Comparison of ENCODE assay signal across 1 cellular context in the genomic region with DNA sequence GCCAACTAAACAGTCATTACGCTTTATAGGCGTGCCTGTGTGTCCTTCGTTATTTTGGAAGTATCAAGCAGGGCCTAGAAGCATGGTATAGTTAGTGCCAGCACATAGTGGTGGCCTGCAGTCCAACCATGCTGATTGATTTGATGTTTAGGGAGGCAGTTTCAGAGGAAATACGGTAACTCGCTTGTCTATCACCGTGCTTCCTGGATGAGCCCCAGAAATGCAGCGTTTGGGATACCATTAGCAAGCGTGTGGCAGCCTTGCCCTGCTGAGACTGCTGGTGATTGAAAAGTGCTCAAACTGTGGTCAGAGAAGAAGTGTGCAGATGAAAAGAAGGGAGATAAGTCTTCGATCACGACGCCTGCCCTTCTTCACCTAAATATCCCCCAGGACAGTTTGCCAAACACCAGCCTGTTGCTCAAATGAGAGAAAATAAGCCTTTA.
TF ChIP-seq lines count a peak whose summit lies in the region.

No MANE protein-coding gene starts in this region.

TF ChIP-seq in HepG2, 621 proteins besides CTCF, POLR2A, EP300 and RAD21 (continued from another document and continues in another):
- TF ChIP-seq, protein P1, sequence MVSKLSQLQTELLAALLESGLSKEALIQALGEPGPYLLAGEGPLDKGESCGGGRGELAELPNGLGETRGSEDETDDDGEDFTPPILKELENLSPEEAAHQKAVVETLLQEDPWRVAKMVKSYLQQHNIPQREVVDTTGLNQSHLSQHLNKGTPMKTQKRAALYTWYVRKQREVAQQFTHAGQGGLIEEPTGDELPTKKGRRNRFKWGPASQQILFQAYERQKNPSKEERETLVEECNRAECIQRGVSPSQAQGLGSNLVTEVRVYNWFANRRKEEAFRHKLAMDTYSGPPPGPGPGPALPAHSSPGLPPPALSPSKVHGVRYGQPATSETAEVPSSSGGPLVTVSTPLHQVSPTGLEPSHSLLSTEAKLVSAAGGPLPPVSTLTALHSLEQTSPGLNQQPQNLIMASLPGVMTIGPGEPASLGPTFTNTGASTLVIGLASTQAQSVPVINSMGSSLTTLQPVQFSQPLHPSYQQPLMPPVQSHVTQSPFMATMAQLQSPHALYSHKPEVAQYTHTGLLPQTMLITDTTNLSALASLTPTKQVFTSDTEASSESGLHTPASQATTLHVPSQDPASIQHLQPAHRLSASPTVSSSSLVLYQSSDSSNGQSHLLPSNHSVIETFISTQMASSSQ (IDR thresholded peaks at IDR 0.05; ENCODE audit: low read depth), result no peak
- TF ChIP-seq, protein P1 (CRISPR knock-in tag; IDR thresholded peaks at IDR 0.05; ENCODE audit: borderline replicate concordance), result no peak
- TF ChIP-seq RCOR2 (CRISPR knock-in tag; IDR thresholded peaks at IDR 0.05) (no peak), ZNF775 (CRISPR knock-in tag; IDR thresholded peaks at IDR 0.05; ENCODE audit: borderline replicate concordance) (no peak), FOSL2 (CRISPR knock-in tag; IDR thresholded peaks at IDR 0.05) (no peak), NFYB (CRISPR knock-in tag; IDR thresholded peaks at IDR 0.05) (no peak), ZNF232 (CRISPR knock-in tag; IDR thresholded peaks at IDR 0.05; ENCODE audit: borderline replicate concordance) (no peak; the same call in 1 of the 2 replicates), SOX13 (IDR thresholded peaks at IDR 0.05) (no peak), SOX13 (CRISPR knock-in tag; conservative IDR thresholded peaks at IDR 0.05 in 1 of 2, IDR thresholded peaks at IDR 0.05 in 1 of 2) (no peak), U2AF1 (optimal IDR thresholded peaks at IDR 0.05; ENCODE audit: low read depth, low read length) (no peak), TOPORS (CRISPR knock-in tag; IDR thresholded peaks at IDR 0.05) (no peak), ZNF850 (CRISPR knock-in tag; conservative IDR thresholded peaks at IDR 0.05) (no peak), SRY (CRISPR knock-in tag; IDR thresholded peaks at IDR 0.05) (no peak), ZNF878 (CRISPR knock-in tag; IDR thresholded peaks at IDR 0.05) (no peak; the same call in 1 of the 2 replicates), ATF7-NPFF (CRISPR knock-in tag; IDR thresholded peaks at IDR 0.05; ENCODE audit: low read depth) (no peak), REPIN1 (CRISPR knock-in tag; IDR thresholded peaks at IDR 0.05; ENCODE audit: borderline replicate concordance, low read depth) (no peak), TARDBP (CRISPR knock-in tag; IDR thresholded peaks at IDR 0.05) (no peak), ZNF562 (CRISPR knock-in tag; IDR thresholded peaks at IDR 0.05; ENCODE audit: borderline replicate concordance) (no peak), AHR (CRISPR knock-in tag; IDR thresholded peaks at IDR 0.05) (no peak), ZC3H13 (CRISPR knock-in tag; IDR thresholded peaks at IDR 0.05) (no peak), ELF1 (CRISPR knock-in tag; IDR thresholded peaks at IDR 0.05) (peak; percentile 59; the same call in 1 of the 2 replicates), ZNF614 (CRISPR knock-in tag; IDR thresholded peaks at IDR 0.05; ENCODE audit: borderline replicate concordance) (no peak), GATA4 (IDR thresholded peaks at IDR 0.05; ENCODE audit: borderline replicate concordance, low read depth) (no peak), RNF2 (conservative IDR thresholded peaks at IDR 0.05; ENCODE audit: low read depth) (no peak), ZNF501 (CRISPR knock-in tag; IDR thresholded peaks at IDR 0.05) (0 out of 2 replicates have a peak, but pooled peaks have one; percentile 24), MED13 (CRISPR knock-in tag; IDR thresholded peaks at IDR 0.05) (no peak), TCF7L2 (IDR thresholded peaks at IDR 0.05; ENCODE audit: low read depth, low read length) (no peak), MYNN (CRISPR knock-in tag; IDR thresholded peaks at IDR 0.05; ENCODE audit: low read depth) (no peak), HOXA3 (CRISPR knock-in tag; IDR thresholded peaks at IDR 0.05) (no peak), TBX2 (CRISPR knock-in tag; IDR thresholded peaks at IDR 0.05; ENCODE audit: borderline replicate concordance) (no peak), ZNF207 (IDR thresholded peaks at IDR 0.05; ENCODE audit: borderline replicate concordance) (no peak)
- TF ChIP-seq, protein P2, sequence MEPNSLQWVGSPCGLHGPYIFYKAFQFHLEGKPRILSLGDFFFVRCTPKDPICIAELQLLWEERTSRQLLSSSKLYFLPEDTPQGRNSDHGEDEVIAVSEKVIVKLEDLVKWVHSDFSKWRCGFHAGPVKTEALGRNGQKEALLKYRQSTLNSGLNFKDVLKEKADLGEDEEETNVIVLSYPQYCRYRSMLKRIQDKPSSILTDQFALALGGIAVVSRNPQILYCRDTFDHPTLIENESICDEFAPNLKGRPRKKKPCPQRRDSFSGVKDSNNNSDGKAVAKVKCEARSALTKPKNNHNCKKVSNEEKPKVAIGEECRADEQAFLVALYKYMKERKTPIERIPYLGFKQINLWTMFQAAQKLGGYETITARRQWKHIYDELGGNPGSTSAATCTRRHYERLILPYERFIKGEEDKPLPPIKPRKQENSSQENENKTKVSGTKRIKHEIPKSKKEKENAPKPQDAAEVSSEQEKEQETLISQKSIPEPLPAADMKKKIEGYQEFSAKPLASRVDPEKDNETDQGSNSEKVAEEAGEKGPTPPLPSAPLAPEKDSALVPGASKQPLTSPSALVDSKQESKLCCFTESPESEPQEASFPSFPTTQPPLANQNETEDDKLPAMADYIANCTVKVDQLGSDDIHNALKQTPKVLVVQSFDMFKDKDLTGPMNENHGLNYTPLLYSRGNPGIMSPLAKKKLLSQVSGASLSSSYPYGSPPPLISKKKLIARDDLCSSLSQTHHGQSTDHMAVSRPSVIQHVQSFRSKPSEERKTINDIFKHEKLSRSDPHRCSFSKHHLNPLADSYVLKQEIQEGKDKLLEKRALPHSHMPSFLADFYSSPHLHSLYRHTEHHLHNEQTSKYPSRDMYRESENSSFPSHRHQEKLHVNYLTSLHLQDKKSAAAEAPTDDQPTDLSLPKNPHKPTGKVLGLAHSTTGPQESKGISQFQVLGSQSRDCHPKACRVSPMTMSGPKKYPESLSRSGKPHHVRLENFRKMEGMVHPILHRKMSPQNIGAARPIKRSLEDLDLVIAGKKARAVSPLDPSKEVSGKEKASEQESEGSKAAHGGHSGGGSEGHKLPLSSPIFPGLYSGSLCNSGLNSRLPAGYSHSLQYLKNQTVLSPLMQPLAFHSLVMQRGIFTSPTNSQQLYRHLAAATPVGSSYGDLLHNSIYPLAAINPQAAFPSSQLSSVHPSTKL (CRISPR knock-in tag; IDR thresholded peaks at IDR 0.05), result no peak; the same call in 1 of the 2 replicates
- TF ChIP-seq, protein P3, sequence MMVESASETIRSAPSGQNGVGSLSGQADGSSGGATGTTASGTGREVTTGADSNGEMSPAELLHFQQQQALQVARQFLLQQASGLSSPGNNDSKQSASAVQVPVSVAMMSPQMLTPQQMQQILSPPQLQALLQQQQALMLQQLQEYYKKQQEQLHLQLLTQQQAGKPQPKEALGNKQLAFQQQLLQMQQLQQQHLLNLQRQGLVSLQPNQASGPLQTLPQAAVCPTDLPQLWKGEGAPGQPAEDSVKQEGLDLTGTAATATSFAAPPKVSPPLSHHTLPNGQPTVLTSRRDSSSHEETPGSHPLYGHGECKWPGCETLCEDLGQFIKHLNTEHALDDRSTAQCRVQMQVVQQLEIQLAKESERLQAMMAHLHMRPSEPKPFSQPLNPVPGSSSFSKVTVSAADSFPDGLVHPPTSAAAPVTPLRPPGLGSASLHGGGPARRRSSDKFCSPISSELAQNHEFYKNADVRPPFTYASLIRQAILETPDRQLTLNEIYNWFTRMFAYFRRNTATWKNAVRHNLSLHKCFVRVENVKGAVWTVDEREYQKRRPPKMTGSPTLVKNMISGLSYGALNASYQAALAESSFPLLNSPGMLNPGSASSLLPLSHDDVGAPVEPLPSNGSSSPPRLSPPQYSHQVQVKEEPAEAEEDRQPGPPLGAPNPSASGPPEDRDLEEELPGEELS (CRISPR knock-in tag; IDR thresholded peaks at IDR 0.05), result no peak
- TF ChIP-seq, protein P4, sequence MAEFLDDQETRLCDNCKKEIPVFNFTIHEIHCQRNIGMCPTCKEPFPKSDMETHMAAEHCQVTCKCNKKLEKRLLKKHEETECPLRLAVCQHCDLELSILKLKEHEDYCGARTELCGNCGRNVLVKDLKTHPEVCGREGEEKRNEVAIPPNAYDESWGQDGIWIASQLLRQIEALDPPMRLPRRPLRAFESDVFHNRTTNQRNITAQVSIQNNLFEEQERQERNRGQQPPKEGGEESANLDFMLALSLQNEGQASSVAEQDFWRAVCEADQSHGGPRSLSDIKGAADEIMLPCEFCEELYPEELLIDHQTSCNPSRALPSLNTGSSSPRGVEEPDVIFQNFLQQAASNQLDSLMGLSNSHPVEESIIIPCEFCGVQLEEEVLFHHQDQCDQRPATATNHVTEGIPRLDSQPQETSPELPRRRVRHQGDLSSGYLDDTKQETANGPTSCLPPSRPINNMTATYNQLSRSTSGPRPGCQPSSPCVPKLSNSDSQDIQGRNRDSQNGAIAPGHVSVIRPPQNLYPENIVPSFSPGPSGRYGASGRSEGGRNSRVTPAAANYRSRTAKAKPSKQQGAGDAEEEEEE (CRISPR knock-in tag; IDR thresholded peaks at IDR 0.05; ENCODE audit: borderline replicate concordance), result no peak
- TF ChIP-seq, protein P5, sequence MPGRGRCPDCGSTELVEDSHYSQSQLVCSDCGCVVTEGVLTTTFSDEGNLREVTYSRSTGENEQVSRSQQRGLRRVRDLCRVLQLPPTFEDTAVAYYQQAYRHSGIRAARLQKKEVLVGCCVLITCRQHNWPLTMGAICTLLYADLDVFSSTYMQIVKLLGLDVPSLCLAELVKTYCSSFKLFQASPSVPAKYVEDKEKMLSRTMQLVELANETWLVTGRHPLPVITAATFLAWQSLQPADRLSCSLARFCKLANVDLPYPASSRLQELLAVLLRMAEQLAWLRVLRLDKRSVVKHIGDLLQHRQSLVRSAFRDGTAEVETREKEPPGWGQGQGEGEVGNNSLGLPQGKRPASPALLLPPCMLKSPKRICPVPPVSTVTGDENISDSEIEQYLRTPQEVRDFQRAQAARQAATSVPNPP (CRISPR knock-in tag; IDR thresholded peaks at IDR 0.05), result no peak
- TF ChIP-seq, protein P6, sequence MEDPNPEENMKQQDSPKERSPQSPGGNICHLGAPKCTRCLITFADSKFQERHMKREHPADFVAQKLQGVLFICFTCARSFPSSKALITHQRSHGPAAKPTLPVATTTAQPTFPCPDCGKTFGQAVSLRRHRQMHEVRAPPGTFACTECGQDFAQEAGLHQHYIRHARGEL (CRISPR knock-in tag; IDR thresholded peaks at IDR 0.05), result no peak
- TF ChIP-seq, protein P7, sequence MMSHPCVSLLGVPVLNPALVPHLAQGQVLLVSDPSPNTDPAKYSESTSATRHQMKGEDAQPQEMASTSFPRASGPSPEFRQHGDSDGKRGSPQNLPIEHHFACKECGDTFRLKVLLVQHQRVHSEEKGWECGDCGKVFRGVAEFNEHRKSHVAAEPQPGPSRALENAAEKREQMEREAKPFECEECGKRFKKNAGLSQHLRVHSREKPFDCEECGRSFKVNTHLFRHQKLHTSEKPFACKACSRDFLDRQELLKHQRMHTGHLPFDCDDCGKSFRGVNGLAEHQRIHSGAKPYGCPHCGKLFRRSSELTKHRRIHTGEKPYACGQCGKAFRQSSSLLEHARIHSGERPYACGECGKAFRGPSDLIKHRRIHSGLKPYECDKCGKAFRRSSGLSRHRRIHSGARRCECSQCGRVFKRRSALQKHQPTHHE (CRISPR knock-in tag; IDR thresholded peaks at IDR 0.05; ENCODE audit: borderline replicate concordance), result no peak
- TF ChIP-seq, protein P8, sequence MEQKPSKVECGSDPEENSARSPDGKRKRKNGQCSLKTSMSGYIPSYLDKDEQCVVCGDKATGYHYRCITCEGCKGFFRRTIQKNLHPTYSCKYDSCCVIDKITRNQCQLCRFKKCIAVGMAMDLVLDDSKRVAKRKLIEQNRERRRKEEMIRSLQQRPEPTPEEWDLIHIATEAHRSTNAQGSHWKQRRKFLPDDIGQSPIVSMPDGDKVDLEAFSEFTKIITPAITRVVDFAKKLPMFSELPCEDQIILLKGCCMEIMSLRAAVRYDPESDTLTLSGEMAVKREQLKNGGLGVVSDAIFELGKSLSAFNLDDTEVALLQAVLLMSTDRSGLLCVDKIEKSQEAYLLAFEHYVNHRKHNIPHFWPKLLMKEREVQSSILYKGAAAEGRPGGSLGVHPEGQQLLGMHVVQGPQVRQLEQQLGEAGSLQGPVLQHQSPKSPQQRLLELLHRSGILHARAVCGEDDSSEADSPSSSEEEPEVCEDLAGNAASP (CRISPR knock-in tag; IDR thresholded peaks at IDR 0.05; ENCODE audit: borderline replicate concordance), result no peak
- TF ChIP-seq, protein P9, sequence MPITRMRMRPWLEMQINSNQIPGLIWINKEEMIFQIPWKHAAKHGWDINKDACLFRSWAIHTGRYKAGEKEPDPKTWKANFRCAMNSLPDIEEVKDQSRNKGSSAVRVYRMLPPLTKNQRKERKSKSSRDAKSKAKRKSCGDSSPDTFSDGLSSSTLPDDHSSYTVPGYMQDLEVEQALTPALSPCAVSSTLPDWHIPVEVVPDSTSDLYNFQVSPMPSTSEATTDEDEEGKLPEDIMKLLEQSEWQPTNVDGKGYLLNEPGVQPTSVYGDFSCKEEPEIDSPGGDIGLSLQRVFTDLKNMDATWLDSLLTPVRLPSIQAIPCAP (CRISPR knock-in tag; IDR thresholded peaks at IDR 0.05; ENCODE audit: low read depth), result no peak
- TF ChIP-seq, protein P10, sequence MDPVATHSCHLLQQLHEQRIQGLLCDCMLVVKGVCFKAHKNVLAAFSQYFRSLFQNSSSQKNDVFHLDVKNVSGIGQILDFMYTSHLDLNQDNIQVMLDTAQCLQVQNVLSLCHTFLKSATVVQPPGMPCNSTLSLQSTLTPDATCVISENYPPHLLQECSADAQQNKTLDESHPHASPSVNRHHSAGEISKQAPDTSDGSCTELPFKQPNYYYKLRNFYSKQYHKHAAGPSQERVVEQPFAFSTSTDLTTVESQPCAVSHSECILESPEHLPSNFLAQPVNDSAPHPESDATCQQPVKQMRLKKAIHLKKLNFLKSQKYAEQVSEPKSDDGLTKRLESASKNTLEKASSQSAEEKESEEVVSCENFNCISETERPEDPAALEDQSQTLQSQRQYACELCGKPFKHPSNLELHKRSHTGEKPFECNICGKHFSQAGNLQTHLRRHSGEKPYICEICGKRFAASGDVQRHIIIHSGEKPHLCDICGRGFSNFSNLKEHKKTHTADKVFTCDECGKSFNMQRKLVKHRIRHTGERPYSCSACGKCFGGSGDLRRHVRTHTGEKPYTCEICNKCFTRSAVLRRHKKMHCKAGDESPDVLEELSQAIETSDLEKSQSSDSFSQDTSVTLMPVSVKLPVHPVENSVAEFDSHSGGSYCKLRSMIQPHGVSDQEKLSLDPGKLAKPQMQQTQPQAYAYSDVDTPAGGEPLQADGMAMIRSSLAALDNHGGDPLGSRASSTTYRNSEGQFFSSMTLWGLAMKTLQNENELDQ (CRISPR knock-in tag; IDR thresholded peaks at IDR 0.05; ENCODE audit: borderline replicate concordance), result 0 out of 2 replicates have a peak, but pooled peaks have one; percentile 9
